9 cellular contexts compared by ENCODE assay signal in genomic region chr1:37634554-37635308, GRCh38. TPM values are rescaled to one million over a fixed set of nuclear protein-coding genes. Genes with fewer than 3 reads are reported as not detected.
DNase-seq lines count a peak whose midpoint lies in the region; ATAC-seq lines count a peak whose summit lies in the region.
"Had no signal": no experiment of that assay in that cellular context is flagged by ENCODE, and none has a peak within 500 bp of the region (broad histone marks: within the 10 kb centered on the region; RNA-seq: fewer than 3 reads in every experiment).

Gene RSPO1, minus strand, starts transcription at chr1:37634892. Its CDS starts 5,231 bp downstream, at chr1:37629661.

- no peak within 1 kb of the TSS for H3K4me3 Mint-ChIP-seq in activated CD8-positive, alpha-beta T cell treated with anti-CD3 and anti-CD28 coated beads, Interleukin-2, amount 10 ng/mL, durations not matched to agents 7 days and 5 days
- H3K4me3 Mint-ChIP-seq in stimulated activated naive B cell treated with anti-CD40 and anti-IgM and Interleukin-4, amounts not matched to agents 10 μg/mL and 1 μg/mL and 100 μg/mL, for 72 hours = peak within 1 kb of the TSS in 1 of 2 donors; percentile 40

- no peaks in the 10 kb centered on the region for H4K20me1 ChIP-seq in Karpas-422 (ENCODE audit: insufficient read depth, low read depth, low read length)

- H3K27ac ChIP-seq in Karpas-422 (ENCODE audit: low read length) = no peak within 1 kb of the TSS

- H3K36me3 ChIP-seq in Karpas-422 (ENCODE audit: insufficient read depth, low read length) = no peaks in the 10 kb centered on the region

- POLR2A ChIA-PET in activated CD8-positive, alpha-beta T cell treated with anti-CD3 and anti-CD28 coated beads, Interleukin-2, amount 10 ng/mL, durations not matched to agents 7 days and 5 days (lab: Charles Lee) = interaction anchor here (0.5 kb wide), 1 partner anchor 13 kb away, joined by 3 read pairs; no protein-coding TSS in a partner anchor

- CTCF ChIA-PET in activated CD8-positive, alpha-beta T cell treated with anti-CD3 and anti-CD28 coated beads, Interleukin-2, amount 10 ng/mL, durations not matched to agents 7 days and 5 days (lab: Charles Lee) = no interaction called here

- H3K9me3 Mint-ChIP-seq in activated CD8-positive, alpha-beta T cell treated with anti-CD3 and anti-CD28 coated beads, Interleukin-2, amount 10 ng/mL, durations not matched to agents 7 days and 5 days (ENCODE audit: insufficient read depth) = no peaks in the 10 kb centered on the region
- H3K9me3 Mint-ChIP-seq in stimulated activated naive B cell treated with anti-CD40 and anti-IgM and Interleukin-4, amounts not matched to agents 10 μg/mL and 1 μg/mL and 100 μg/mL, for 72 hours = no peaks in the 10 kb centered on the region

- peak; percentile 31 for ATAC-seq in activated CD8-positive, alpha-beta T cell treated with anti-CD3 and anti-CD28 coated beads, Interleukin-2, amount 10 ng/mL, durations not matched to agents 7 days and 5 days
- peak; percentile 24 to 45 for ATAC-seq in stimulated activated naive B cell treated with anti-CD40 and anti-IgM and Interleukin-4, amounts not matched to agents 10 μg/mL and 1 μg/mL and 100 μg/mL, for 72 hours (replicated peaks)
- no peak for ATAC-seq in GM18520 (IDR thresholded peaks at IDR 0.05; ENCODE audit: unreplicated experiment)
- no peak for ATAC-seq in GM21825 (IDR thresholded peaks at IDR 0.05; ENCODE audit: unreplicated experiment)

- no peaks in the 10 kb centered on the region for H3K79me2 ChIP-seq in Karpas-422 (ENCODE audit: low read length)

- peak; percentile 4 for DNase-seq in NCI-H2171 treated with DMSO at 0.1 percent for 48 hours (lab: John Stamatoyannopoulos, UW)
- DNase-seq in NCI-H2171 (lab: John Stamatoyannopoulos, UW) = no peak
- no peak for DNase-seq in activated CD8-positive, alpha-beta T cell treated with anti-CD3 and anti-CD28 coated beads, Interleukin-2, amount 10 ng/mL, durations not matched to agents 7 days and 5 days
- DNase-seq in stimulated activated naive B cell treated with anti-CD40 and anti-IgM and Interleukin-4, amounts not matched to agents 10 μg/mL and 1 μg/mL and 100 μg/mL, for 72 hours = no peak
- no peak for DNase-seq in Karpas-422

- no peaks in the 10 kb centered on the region for H3K4me1 Mint-ChIP-seq in activated CD8-positive, alpha-beta T cell treated with anti-CD3 and anti-CD28 coated beads, Interleukin-2, amount 10 ng/mL, durations not matched to agents 7 days and 5 days (ENCODE audit: low read depth)
- H3K4me1 Mint-ChIP-seq in stimulated activated naive B cell treated with anti-CD40 and anti-IgM and Interleukin-4, amounts not matched to agents 10 μg/mL and 1 μg/mL and 100 μg/mL, for 72 hours = peaks cover 9 to 25% of the 10 kb centered on the region in 2 donors

- H3K27me3 Mint-ChIP-seq in activated CD8-positive, alpha-beta T cell treated with anti-CD3 and anti-CD28 coated beads, Interleukin-2, amount 10 ng/mL, durations not matched to agents 7 days and 5 days (ENCODE audit: low read depth) = peaks cover 67% of the 10 kb centered on the region
- peaks cover 61 to 71% of the 10 kb centered on the region in 2 donors for H3K27me3 Mint-ChIP-seq in stimulated activated naive B cell treated with anti-CD40 and anti-IgM and Interleukin-4, amounts not matched to agents 10 μg/mL and 1 μg/mL and 100 μg/mL, for 72 hours

- no peak within 1 kb of the TSS for H2AFZ ChIP-seq in Karpas-422 (ENCODE audit: low read length)

- H3K4me2 ChIP-seq in Karpas-422 (ENCODE audit: low read depth, low read length, poor library complexity, severe bottlenecking) = no peak within 1 kb of the TSS

- no peak within 1 kb of the TSS for H3K27ac Mint-ChIP-seq in activated CD8-positive, alpha-beta T cell treated with anti-CD3 and anti-CD28 coated beads, Interleukin-2, amount 10 ng/mL, durations not matched to agents 7 days and 5 days
- no peak within 1 kb of the TSS for H3K27ac Mint-ChIP-seq in stimulated activated naive B cell treated with anti-CD40 and anti-IgM and Interleukin-4, amounts not matched to agents 10 μg/mL and 1 μg/mL and 100 μg/mL, for 72 hours

- no peaks in the 10 kb centered on the region for H3K36me3 Mint-ChIP-seq in activated CD8-positive, alpha-beta T cell treated with anti-CD3 and anti-CD28 coated beads, Interleukin-2, amount 10 ng/mL, durations not matched to agents 7 days and 5 days (ENCODE audit: low read depth)
- no peaks in the 10 kb centered on the region for H3K36me3 Mint-ChIP-seq in stimulated activated naive B cell treated with anti-CD40 and anti-IgM and Interleukin-4, amounts not matched to agents 10 μg/mL and 1 μg/mL and 100 μg/mL, for 72 hours

- no peak within 1 kb of the TSS for H3K9ac ChIP-seq in Karpas-422 (ENCODE audit: low read length)

- H3K9me3 ChIP-seq in Karpas-422 (ENCODE audit: low read length) = no peaks in the 10 kb centered on the region

- H3K4me3 ChIP-seq in iPS-11a (ENCODE audit: low read depth, low read length) (peak within 1 kb of the TSS; percentile 20), Karpas-422 (ENCODE audit: low read length) (no peak within 1 kb of the TSS)

- H3K4me1 ChIP-seq in Karpas-422 (ENCODE audit: low read length) = peaks cover 13% of the 10 kb centered on the region

- no peaks in the 10 kb centered on the region for H3K9me2 ChIP-seq in Karpas-422 (replicated peaks; ENCODE audit: insufficient read depth, low read length)

- no peaks in the 10 kb centered on the region; the same call in 1 of the 2 replicates for H3K27me3 ChIP-seq in Karpas-422 (ENCODE audit: low read length)

RNA-seq across cellular contexts. Expression of gene RSPO1, which starts in this region (rescaled TPM):
- not detected for total RNA-seq in activated CD8-positive, alpha-beta T cell treated with anti-CD3 and anti-CD28 coated beads, Interleukin-2, amount 10 ng/mL, durations not matched to agents 7 days and 5 days
- total RNA-seq in Karpas-422 (2014; rRNA removed; shearing (Covaris generic); ENCODE audit: low replicate concordance) = not detected in 2 replicates
- total RNA-seq: pulmonary artery endothelial cell had no signal

Comparison
In these comparisons a context has a peak if more than half of its experiments do, and no peak if none do; other contexts are left out.
1. Peak in ATAC-seq in activated CD8-positive, alpha-beta T cell treated with anti-CD3 and anti-CD28 coated beads, Interleukin-2, amount 10 ng/mL, durations not matched to agents 7 days and 5 days; RNA of the gene not detected or under 1 TPM.
2. ATAC-seq: peak in stimulated activated naive B cell treated with anti-CD40 and anti-IgM and Interleukin-4, amounts not matched to agents 10 μg/mL and 1 μg/mL and 100 μg/mL, for 72 hours (2 of 2); none in GM18520 (single experiment) and GM21825 (single experiment).